In the genomic region with DNA sequence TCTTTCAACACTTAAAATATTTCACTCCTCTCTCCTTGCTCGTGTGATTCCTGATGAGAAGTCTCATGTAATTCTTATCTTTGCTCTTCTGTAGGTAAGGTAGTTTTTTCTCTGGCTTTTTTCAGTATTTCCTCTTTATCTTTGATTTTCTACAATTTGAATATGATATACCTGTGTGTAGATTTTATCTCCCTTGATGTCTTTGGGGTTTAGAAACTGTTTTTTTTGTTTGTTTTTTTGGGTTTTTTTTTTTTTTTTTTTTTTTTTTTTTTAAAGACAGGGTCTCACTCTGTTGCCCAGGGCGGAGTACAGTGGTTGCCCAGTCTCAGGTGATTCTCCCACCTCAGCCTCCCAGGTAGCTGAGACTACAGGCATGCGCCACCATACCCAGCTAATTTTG, we compare ENCODE assay signal across 19 cellular contexts. TPM values are rescaled to one million over a fixed set of nuclear protein-coding genes. Genes with fewer than 3 reads are reported as not detected.
A peak's percentile ranks its signal among the peaks of the same experiment; 100 is the strongest.
DNase-seq lines count a peak whose midpoint lies in the region; ATAC-seq and TF ChIP-seq lines count a peak whose summit lies in the region.
"Had no signal": no experiment of that assay in that cellular context is flagged by ENCODE, and none has a peak within 500 bp of the region (broad histone marks: within the 10 kb centered on the region; RNA-seq: fewer than 3 reads in every experiment).

No MANE protein-coding gene starts in this region.

- POLR2A ChIA-PET in activated CD4-positive, alpha-beta memory T cell treated with anti-CD3 and anti-CD28 coated beads for 36 hours (lab: Charles Lee) = no interaction called here
- POLR2A ChIA-PET in activated CD4-positive, alpha-beta memory T cell treated with anti-CD3 and anti-CD28 coated beads, Interleukin-2, amount 10 ng/mL, durations not matched to agents 7 days and 5 days (lab: Charles Lee) = no interaction called here
- POLR2A ChIA-PET in OCI-LY7 (lab: Charles Lee) = no interaction called here

- H2AFZ ChIP-seq in GM23338 (no peak overlapping the region), OCI-LY7 (ENCODE audit: low read length) (no peak overlapping the region)

- H3K27me3 Mint-ChIP-seq in activated CD4-positive, alpha-beta memory T cell treated with anti-CD3 and anti-CD28 coated beads for 36 hours = no peaks in the 10 kb centered on the region
- no peaks in the 10 kb centered on the region for H3K27me3 Mint-ChIP-seq in activated CD4-positive, alpha-beta memory T cell treated with anti-CD3 and anti-CD28 coated beads, Interleukin-2, amount 10 ng/mL, durations not matched to agents 7 days and 5 days
- no peaks in the 10 kb centered on the region for H3K27me3 Mint-ChIP-seq in GM23338 (ENCODE audit: insufficient read depth, low read depth, poor library complexity)
- no peaks in the 10 kb centered on the region for H3K27me3 Mint-ChIP-seq in activated T-helper 17 cell treated with anti-CD3 and anti-CD28 coated beads, Interleukin-2, amount 50 U/mL, for 72 hours
- H3K27me3 Mint-ChIP-seq in stimulated activated naive B cell treated with anti-CD40 and anti-IgM and Interleukin-4, amounts not matched to agents 10 μg/mL and 1 μg/mL and 100 μg/mL, for 72 hours = no peaks in the 10 kb centered on the region
- H3K27me3 Mint-ChIP-seq: CD8-positive, alpha-beta memory T cell had no signal

- TF ChIP-seq CTCF in GM23338 (conservative IDR thresholded peaks at IDR 0.05; ENCODE audit: low read depth in 2 of 2) = no peak
- TF ChIP-seq CTCF in OCI-LY7 (conservative IDR thresholded peaks at IDR 0.05; ENCODE audit: low read length) = no peak

- no peaks in the 10 kb centered on the region for H3K9me3 ChIP-seq in OCI-LY7 (ENCODE audit: low read length)
- H3K9me3 ChIP-seq: SJSA1 had no signal

- H3K9me3 Mint-ChIP-seq in activated CD4-positive, alpha-beta memory T cell treated with anti-CD3 and anti-CD28 coated beads for 36 hours = no peaks in the 10 kb centered on the region
- H3K9me3 Mint-ChIP-seq in activated CD4-positive, alpha-beta memory T cell treated with anti-CD3 and anti-CD28 coated beads, Interleukin-2, amount 10 ng/mL, durations not matched to agents 7 days and 5 days = no peaks in the 10 kb centered on the region
- H3K9me3 Mint-ChIP-seq in GM23338 = no peaks in the 10 kb centered on the region; the same call in 2 of the 3 replicates
- no peaks in the 10 kb centered on the region for H3K9me3 Mint-ChIP-seq in activated T-helper 17 cell treated with anti-CD3 and anti-CD28 coated beads, Interleukin-2, amount 50 U/mL, for 72 hours
- H3K9me3 Mint-ChIP-seq in stimulated activated naive B cell treated with anti-CD40 and anti-IgM and Interleukin-4, amounts not matched to agents 10 μg/mL and 1 μg/mL and 100 μg/mL, for 72 hours = peaks cover 0 to 4% of the 10 kb centered on the region in 2 donors
- H3K9me3 Mint-ChIP-seq: CD8-positive, alpha-beta memory T cell had no signal

- H3F3A ChIP-seq in GM23338 (replicated peaks; ENCODE audit: low read depth) = no peaks in the 10 kb centered on the region

- H3K27ac Mint-ChIP-seq in activated CD4-positive, alpha-beta memory T cell treated with anti-CD3 and anti-CD28 coated beads for 36 hours = peak overlapping the region; percentile 24
- H3K27ac Mint-ChIP-seq in activated CD4-positive, alpha-beta memory T cell treated with anti-CD3 and anti-CD28 coated beads, Interleukin-2, amount 10 ng/mL, durations not matched to agents 7 days and 5 days = no peak overlapping the region
- 0 out of 2 replicates have a peak overlapping the region, but pooled peaks have one; percentile 64 for H3K27ac Mint-ChIP-seq in GM23338
- no peak overlapping the region for H3K27ac Mint-ChIP-seq in activated T-helper 17 cell treated with anti-CD3 and anti-CD28 coated beads, Interleukin-2, amount 50 U/mL, for 72 hours
- H3K27ac Mint-ChIP-seq in stimulated activated naive B cell treated with anti-CD40 and anti-IgM and Interleukin-4, amounts not matched to agents 10 μg/mL and 1 μg/mL and 100 μg/mL, for 72 hours = peak overlapping the region; percentile 57

- H3K4me1 ChIP-seq in GM23338 (ENCODE audit: insufficient read depth) = no peaks in the 10 kb centered on the region
- no peaks in the 10 kb centered on the region for H3K4me1 ChIP-seq in OCI-LY7 (ENCODE audit: insufficient read depth, low read length, poor library complexity, severe bottlenecking)
- H3K4me1 ChIP-seq: BLaER1, SJSA1 had no signal

- H3K27me3 ChIP-seq in GM23338 (ENCODE audit: insufficient read depth) = no peaks in the 10 kb centered on the region
- H3K27me3 ChIP-seq: BLaER1, SJSA1 had no signal

- ATAC-seq in GM23338 = no peak
- ATAC-seq in activated T-helper 17 cell treated with anti-CD3 and anti-CD28 coated beads, Interleukin-2, amount 50 U/mL, for 72 hours (replicated peaks) = no peak
- ATAC-seq in stimulated activated naive B cell treated with anti-CD40 and anti-IgM and Interleukin-4, amounts not matched to agents 10 μg/mL and 1 μg/mL and 100 μg/mL, for 72 hours (replicated peaks) = peak in 1 of 2 donors; percentile 18
- no peak for ATAC-seq in HG03280 (IDR thresholded peaks at IDR 0.05; ENCODE audit: unreplicated experiment)
- ATAC-seq: A549, Panc1 had no signal

- H3K4me3 Mint-ChIP-seq in activated CD4-positive, alpha-beta memory T cell treated with anti-CD3 and anti-CD28 coated beads for 36 hours = no peak overlapping the region
- no peak overlapping the region for H3K4me3 Mint-ChIP-seq in activated CD4-positive, alpha-beta memory T cell treated with anti-CD3 and anti-CD28 coated beads, Interleukin-2, amount 10 ng/mL, durations not matched to agents 7 days and 5 days
- H3K4me3 Mint-ChIP-seq in GM23338 = no peak overlapping the region
- H3K4me3 Mint-ChIP-seq in activated T-helper 17 cell treated with anti-CD3 and anti-CD28 coated beads, Interleukin-2, amount 50 U/mL, for 72 hours = peak overlapping the region; percentile 7
- H3K4me3 Mint-ChIP-seq in stimulated activated naive B cell treated with anti-CD40 and anti-IgM and Interleukin-4, amounts not matched to agents 10 μg/mL and 1 μg/mL and 100 μg/mL, for 72 hours = peak overlapping the region in 1 of 2 donors; percentile 42
- H3K4me3 Mint-ChIP-seq: CD8-positive, alpha-beta memory T cell had no signal

- intact Hi-C loops in activated CD4-positive, alpha-beta memory T cell treated with anti-CD3 and anti-CD28 coated beads for 36 hours (cut with micrococcal nuclease) = no loop called here
- intact Hi-C loops in OCI-LY7 (cut with micrococcal nuclease; ENCODE audit: unreplicated experiment) = no loop called here

- CTCF ChIA-PET in activated CD4-positive, alpha-beta memory T cell treated with anti-CD3 and anti-CD28 coated beads for 36 hours (lab: Charles Lee) = interaction anchor here (4.8 kb wide), 1 partner anchor 43 kb away, joined by 27 read pairs; no protein-coding TSS in a partner anchor
- CTCF ChIA-PET in activated CD4-positive, alpha-beta memory T cell treated with anti-CD3 and anti-CD28 coated beads, Interleukin-2, amount 10 ng/mL, durations not matched to agents 7 days and 5 days (lab: Charles Lee) = no interaction called here
- CTCF ChIA-PET in OCI-LY7 (lab: Charles Lee; ENCODE audit: unreplicated experiment) = no interaction called here

- H3K4me1 Mint-ChIP-seq in activated CD4-positive, alpha-beta memory T cell treated with anti-CD3 and anti-CD28 coated beads for 36 hours (ENCODE audit: low read depth) = peaks cover 40% of the 10 kb centered on the region
- peaks cover 36% of the 10 kb centered on the region for H3K4me1 Mint-ChIP-seq in activated CD4-positive, alpha-beta memory T cell treated with anti-CD3 and anti-CD28 coated beads, Interleukin-2, amount 10 ng/mL, durations not matched to agents 7 days and 5 days
- H3K4me1 Mint-ChIP-seq in GM23338 = peaks cover 16% of the 10 kb centered on the region
- peaks cover 17% of the 10 kb centered on the region for H3K4me1 Mint-ChIP-seq in activated T-helper 17 cell treated with anti-CD3 and anti-CD28 coated beads, Interleukin-2, amount 50 U/mL, for 72 hours
- peaks cover 26 to 33% of the 10 kb centered on the region in 2 donors for H3K4me1 Mint-ChIP-seq in stimulated activated naive B cell treated with anti-CD40 and anti-IgM and Interleukin-4, amounts not matched to agents 10 μg/mL and 1 μg/mL and 100 μg/mL, for 72 hours

- no TSS peak for BruUV-seq in OCI-LY7 (replicated peaks; lab: Mats Ljungman, UMichigan)

- H3K4me3 ChIP-seq in GM23338 (no peak overlapping the region), OCI-LY7 (ENCODE audit: low read depth, low read length, poor library complexity, severe bottlenecking) (no peak overlapping the region)
- H3K4me3 ChIP-seq: A549, BLaER1, SJSA1 had no signal

- no peaks in the 10 kb centered on the region for H3K36me3 ChIP-seq in GM23338 (ENCODE audit: insufficient read depth)
- peaks cover 9% of the 10 kb centered on the region; the same call in 1 of the 2 replicates for H3K36me3 ChIP-seq in OCI-LY7 (ENCODE audit: insufficient read depth, low read length)

- peaks cover 18% of the 10 kb centered on the region for H3K36me3 Mint-ChIP-seq in activated CD4-positive, alpha-beta memory T cell treated with anti-CD3 and anti-CD28 coated beads for 36 hours
- H3K36me3 Mint-ChIP-seq in activated CD4-positive, alpha-beta memory T cell treated with anti-CD3 and anti-CD28 coated beads, Interleukin-2, amount 10 ng/mL, durations not matched to agents 7 days and 5 days (ENCODE audit: low read depth) = peaks cover 36% of the 10 kb centered on the region
- H3K36me3 Mint-ChIP-seq in GM23338 (ENCODE audit: low read depth) = peaks cover 6% of the 10 kb centered on the region; the same call in 2 of the 3 replicates
- H3K36me3 Mint-ChIP-seq in activated T-helper 17 cell treated with anti-CD3 and anti-CD28 coated beads, Interleukin-2, amount 50 U/mL, for 72 hours (ENCODE audit: low read depth) = peaks cover 47% of the 10 kb centered on the region
- peaks cover 29 to 40% of the 10 kb centered on the region in 2 donors for H3K36me3 Mint-ChIP-seq in stimulated activated naive B cell treated with anti-CD40 and anti-IgM and Interleukin-4, amounts not matched to agents 10 μg/mL and 1 μg/mL and 100 μg/mL, for 72 hours

- H3K27ac ChIP-seq in GM23338 (ENCODE audit: low read depth) = 0 out of 2 replicates have a peak overlapping the region, but pooled peaks have one; percentile 32
- no peak overlapping the region for H3K27ac ChIP-seq in OCI-LY7 (ENCODE audit: low read depth, low read length, poor library complexity, severe bottlenecking)
- H3K27ac ChIP-seq: A549, BLaER1, KMS-11, SJSA1 had no signal

- no peak overlapping the region for H3K4me2 ChIP-seq in GM23338
- H3K4me2 ChIP-seq in OCI-LY7 (ENCODE audit: low read length) = no peak overlapping the region
- H3K4me2 ChIP-seq: A549, BLaER1, KMS-11 had no signal

- H3K79me2 ChIP-seq in GM23338 (replicated peaks; ENCODE audit: insufficient read depth) = peaks cover 25% of the 10 kb centered on the region
- no peaks in the 10 kb centered on the region for H3K79me2 ChIP-seq in OCI-LY7 (ENCODE audit: insufficient read depth, low read depth, low read length)

- H4K20me1 ChIP-seq in GM23338 (replicated peaks; ENCODE audit: insufficient read depth) (no peaks in the 10 kb centered on the region), OCI-LY7 (ENCODE audit: insufficient read depth, low read length) (no peaks in the 10 kb centered on the region)

- no peaks in the 10 kb centered on the region for H3K9me2 ChIP-seq in GM23338 (ENCODE audit: insufficient read depth)
- H3K9me2 ChIP-seq in OCI-LY7 (ENCODE audit: insufficient read depth, low read length) = no peaks in the 10 kb centered on the region

- no peak for DNase-seq in activated CD4-positive, alpha-beta memory T cell treated with anti-CD3 and anti-CD28 coated beads for 36 hours
- DNase-seq in activated CD4-positive, alpha-beta memory T cell treated with anti-CD3 and anti-CD28 coated beads, Interleukin-2, amount 10 ng/mL, durations not matched to agents 7 days and 5 days = no peak
- DNase-seq in GM23338 (ENCODE audit: low spot score) = no peak
- DNase-seq in stimulated activated naive B cell treated with anti-CD40 and anti-IgM and Interleukin-4, amounts not matched to agents 10 μg/mL and 1 μg/mL and 100 μg/mL, for 72 hours = no peak
- DNase-seq in OCI-LY7 (ENCODE audit: low spot score) = no peak
- DNase-seq: CD8-positive, alpha-beta memory T cell; DMS53; NCI-H1417; NCI-H187; NCI-H2107; NCI-H510A treated with DMSO at 0.1 percent for 48 hours; NCI-H774 had no signal

RNA-seq across cellular contexts. Expression of a gene that starts 26.6 kb away (rescaled TPM):
- 1 to 10 TPM; 8.1 to 9.6 TPM for total RNA-seq in activated CD4-positive, alpha-beta memory T cell treated with anti-CD3 and anti-CD28 coated beads for 36 hours
- total RNA-seq in activated CD4-positive, alpha-beta memory T cell treated with anti-CD3 and anti-CD28 coated beads, Interleukin-2, amount 10 ng/mL, durations not matched to agents 7 days and 5 days = 10 to 100 TPM; 12.1 to 13.0 TPM
- total RNA-seq in GM23338 (2014; rRNA removed; shearing (Covaris generic)) = 16.4 and 19.2 TPM in 2 replicates
- polyA plus RNA-seq in GM23338 (2016; fragmentation: Nextera tagmentation; extraction: Ambion mirVana) = 8.7 and 9.1 TPM in 2 replicates
- 10 to 100 TPM; 10.9 to 14.2 TPM for total RNA-seq in activated T-helper 17 cell treated with anti-CD3 and anti-CD28 coated beads, Interleukin-2, amount 50 U/mL, for 72 hours
- 6.8 and 9.6 TPM in 2 replicates for total RNA-seq in OCI-LY7 (2014; rRNA removed; shearing (Covaris generic))
- total RNA-seq in OCI-LY7 (2022) = 9.8 TPM in 2 replicates

RNA-seq across cellular contexts. Expression of a gene that starts 33.6 kb away (rescaled TPM):
- not detected for total RNA-seq in activated CD4-positive, alpha-beta memory T cell treated with anti-CD3 and anti-CD28 coated beads for 36 hours
- total RNA-seq in activated CD4-positive, alpha-beta memory T cell treated with anti-CD3 and anti-CD28 coated beads, Interleukin-2, amount 10 ng/mL, durations not matched to agents 7 days and 5 days = not detected
- total RNA-seq in GM23338 (2014; rRNA removed; shearing (Covaris generic)) = not detected in 2 replicates
- 0.19 and 0.35 TPM in 2 replicates for polyA plus RNA-seq in GM23338 (2016; fragmentation: Nextera tagmentation; extraction: Ambion mirVana)
- total RNA-seq in activated T-helper 17 cell treated with anti-CD3 and anti-CD28 coated beads, Interleukin-2, amount 50 U/mL, for 72 hours = not detected
- total RNA-seq in OCI-LY7 (2014; rRNA removed; shearing (Covaris generic)) = not detected in 2 replicates
- not detected in 2 replicates for total RNA-seq in OCI-LY7 (2022)
- total RNA-seq: CD8-positive, alpha-beta memory T cell; SJSA1 had no signal
- polyA plus RNA-seq: A549; CD8-positive, alpha-beta memory T cell had no signal

RNA-seq across cellular contexts. Expression of a gene that starts 57.8 kb away (rescaled TPM):
- under 1 TPM in 1 of 2 experiments, not detected in 1; 0.05 TPM for total RNA-seq in activated CD4-positive, alpha-beta memory T cell treated with anti-CD3 and anti-CD28 coated beads for 36 hours
- under 1 TPM in 1 of 2 experiments, not detected in 1; 0.18 TPM for total RNA-seq in activated CD4-positive, alpha-beta memory T cell treated with anti-CD3 and anti-CD28 coated beads, Interleukin-2, amount 10 ng/mL, durations not matched to agents 7 days and 5 days
- total RNA-seq in GM23338 (2014; rRNA removed; shearing (Covaris generic)) = 0.45 TPM in 1 of 2 replicates, not detected in the other
- polyA plus RNA-seq in GM23338 (2016; fragmentation: Nextera tagmentation; extraction: Ambion mirVana) = not detected in 2 replicates
- not detected for total RNA-seq in activated T-helper 17 cell treated with anti-CD3 and anti-CD28 coated beads, Interleukin-2, amount 50 U/mL, for 72 hours
- not detected in 2 replicates for total RNA-seq in OCI-LY7 (2014; rRNA removed; shearing (Covaris generic))
- total RNA-seq in OCI-LY7 (2022) = not detected in 2 replicates
- total RNA-seq: SJSA1 had no signal
- polyA plus RNA-seq: CD8-positive, alpha-beta memory T cell had no signal

Comparison
In these comparisons a context has a peak if more than half of its experiments do, and no peak if none do; other contexts are left out.
1. H3K27ac Mint-ChIP-seq: peak in activated CD4-positive, alpha-beta memory T cell treated with anti-CD3 and anti-CD28 coated beads for 36 hours (single experiment), GM23338 (single experiment) and stimulated activated naive B cell treated with anti-CD40 and anti-IgM and Interleukin-4, amounts not matched to agents 10 μg/mL and 1 μg/mL and 100 μg/mL, for 72 hours (single experiment); none in activated CD4-positive, alpha-beta memory T cell treated with anti-CD3 and anti-CD28 coated beads, Interleukin-2, amount 10 ng/mL, durations not matched to agents 7 days and 5 days (single experiment) and activated T-helper 17 cell treated with anti-CD3 and anti-CD28 coated beads, Interleukin-2, amount 50 U/mL, for 72 hours (single experiment).